Comparison of ENCODE assay signal across 8 cellular contexts in genomic region chr10:98309366-98310355, GRCh38. TPM values are rescaled to one million over a fixed set of nuclear protein-coding genes. Genes with fewer than 3 reads are reported as not detected.
DNase-seq lines count a peak whose midpoint lies in the region; ATAC-seq and TF ChIP-seq lines count a peak whose summit lies in the region.

No MANE protein-coding gene starts in this region.

- peaks cover 26% of the 10 kb centered on the region for H3K27me3 Mint-ChIP-seq in activated CD4-positive, alpha-beta T cell treated with anti-CD3 and anti-CD28 coated beads, Interleukin-2, amount 10 ng/mL, durations not matched to agents 7 days and 5 days
- peaks cover 28 to 46% (median 35%) of the 10 kb centered on the region in 5 donors for H3K27me3 Mint-ChIP-seq in naive thymus-derived CD4-positive, alpha-beta T cell

- 14 to 16% methylated on average over 21 of the region's 21 CpGs for WGBS in aorta, 2 donors

- H3K27ac Mint-ChIP-seq in activated CD4-positive, alpha-beta T cell treated with anti-CD3 and anti-CD28 coated beads, Interleukin-2, amount 10 ng/mL, durations not matched to agents 7 days and 5 days, result no peak overlapping the region
- H3K27ac Mint-ChIP-seq in naive thymus-derived CD4-positive, alpha-beta T cell, result no peak overlapping the region

- intact Hi-C loops in naive thymus-derived CD4-positive, alpha-beta T cell (cut with micrococcal nuclease), result loop anchor here (1.0 to 10.0 kb wide), 2 partner anchors 139 to 395 kb away; no protein-coding TSS in a partner anchor
- intact Hi-C loops in aorta (cut with DNase I), result loop anchor here (1.0 to 10.0 kb wide), 6 partner anchors 47 to 139 kb away; partner anchors contain the start of gene PYROXD2 (in 1 of the 2)

- CTCF ChIA-PET in activated CD4-positive, alpha-beta T cell treated with anti-CD3 and anti-CD28 coated beads, Interleukin-2, amount 10 ng/mL, durations not matched to agents 7 days and 5 days (lab: Charles Lee), result interaction anchor here (1.0 to 2.3 kb wide), 3 partner anchors 15 to 30 kb away, joined by 3 to 9 read pairs (median 3); no protein-coding TSS in a partner anchor
- CTCF ChIA-PET in naive thymus-derived CD4-positive, alpha-beta T cell (lab: Charles Lee), result no interaction called here

- H3K4me3 Mint-ChIP-seq in activated CD4-positive, alpha-beta T cell treated with anti-CD3 and anti-CD28 coated beads, Interleukin-2, amount 10 ng/mL, durations not matched to agents 7 days and 5 days, result no peak overlapping the region
- H3K4me3 Mint-ChIP-seq in naive thymus-derived CD4-positive, alpha-beta T cell, result no peak overlapping the region

- no peak overlapping the region for H3K27ac ChIP-seq in naive thymus-derived CD4-positive, alpha-beta T cell (ENCODE audit: low read depth, low read length)
- no peak overlapping the region for H3K27ac ChIP-seq in aorta (ENCODE audit: low read depth in 1 of 2, low read length in 2 of 2)

- peak overlapping the region; percentile 30 for H3K4me3 ChIP-seq in WI38 (ENCODE audit: low read depth, low read length)
- H3K4me3 ChIP-seq in naive thymus-derived CD4-positive, alpha-beta T cell (ENCODE audit: low read length), result no peak overlapping the region
- H3K4me3 ChIP-seq in aorta (ENCODE audit: low read length in 2 of 2), result no peak overlapping the region

- no peaks in the 10 kb centered on the region for H3K36me3 ChIP-seq in naive thymus-derived CD4-positive, alpha-beta T cell (ENCODE audit: control insufficient read depth in 2 of 3, insufficient read depth in 3 of 3, low read length in 3 of 3)
- no peaks in the 10 kb centered on the region for H3K36me3 ChIP-seq in aorta (ENCODE audit: control insufficient read depth in 1 of 2, insufficient read depth in 2 of 2, low read length in 1 of 2)

- no peaks in the 10 kb centered on the region for H3K4me1 Mint-ChIP-seq in activated CD4-positive, alpha-beta T cell treated with anti-CD3 and anti-CD28 coated beads, Interleukin-2, amount 10 ng/mL, durations not matched to agents 7 days and 5 days
- peaks cover 0 to 3% (median 0%) of the 10 kb centered on the region in 7 donors for H3K4me1 Mint-ChIP-seq in naive thymus-derived CD4-positive, alpha-beta T cell

- ATAC-seq in naive thymus-derived CD4-positive, alpha-beta T cell, result peak; percentile 60
- ATAC-seq in aorta (ENCODE audit: low FRiP score) (peak; percentile 94), GM18907 (IDR thresholded peaks at IDR 0.05; ENCODE audit: unreplicated experiment) (no peak)

- H3K36me3 Mint-ChIP-seq in activated CD4-positive, alpha-beta T cell treated with anti-CD3 and anti-CD28 coated beads, Interleukin-2, amount 10 ng/mL, durations not matched to agents 7 days and 5 days (ENCODE audit: low read depth), result no peaks in the 10 kb centered on the region
- peaks cover 0 to 4% (median 0%) of the 10 kb centered on the region in 5 donors for H3K36me3 Mint-ChIP-seq in naive thymus-derived CD4-positive, alpha-beta T cell

- DNase-seq in activated CD4-positive, alpha-beta T cell treated with anti-CD3 and anti-CD28 coated beads, Interleukin-2, amount 10 ng/mL, durations not matched to agents 7 days and 5 days, result peak; percentile 7
- DNase-seq in activated CD4-positive, alpha-beta T cell treated with anti-CD3 and anti-CD28 coated beads for 1 hour, result no peak
- DNase-seq in NCI-H1436 treated with DMSO at 0.1 percent for 48 hours (lab: John Stamatoyannopoulos, UW) (peak; percentile 21), fibroblast of the conjunctiva (ENCODE audit: low read depth) (peak; percentile 67), aorta (peak; percentile 79 to 91)
- peak in 1 of 9 donors; percentile 29 for DNase-seq in naive thymus-derived CD4-positive, alpha-beta T cell

- no peaks in the 10 kb centered on the region for H3K9me3 Mint-ChIP-seq in activated CD4-positive, alpha-beta T cell treated with anti-CD3 and anti-CD28 coated beads, Interleukin-2, amount 10 ng/mL, durations not matched to agents 7 days and 5 days
- H3K9me3 Mint-ChIP-seq in naive thymus-derived CD4-positive, alpha-beta T cell, result peaks cover 0 to 4% (median 0%) of the 10 kb centered on the region in 11 donors

- H3K4me1 ChIP-seq in naive thymus-derived CD4-positive, alpha-beta T cell (ENCODE audit: control insufficient read depth in 2 of 2, insufficient read depth in 2 of 2, low read length in 2 of 2), result no peaks in the 10 kb centered on the region
- no peaks in the 10 kb centered on the region for H3K4me1 ChIP-seq in aorta (ENCODE audit: control insufficient read depth in 1 of 2, insufficient read depth in 2 of 2, low read length in 2 of 2)

- no peaks in the 10 kb centered on the region for H3K27me3 ChIP-seq in naive thymus-derived CD4-positive, alpha-beta T cell (ENCODE audit: control insufficient read depth in 2 of 2, insufficient read depth in 2 of 2, low read length in 2 of 2)
- no peaks in the 10 kb centered on the region for H3K27me3 ChIP-seq in aorta (ENCODE audit: control insufficient read depth in 1 of 2, insufficient read depth in 2 of 2, low read length in 1 of 2)

- H3K9me3 ChIP-seq in naive thymus-derived CD4-positive, alpha-beta T cell (ENCODE audit: control insufficient read depth in 2 of 3, low read length in 3 of 3), result no peaks in the 10 kb centered on the region
- H3K9me3 ChIP-seq in aorta (ENCODE audit: control insufficient read depth, low read length), result no peaks in the 10 kb centered on the region

- POLR2A ChIA-PET in activated CD4-positive, alpha-beta T cell treated with anti-CD3 and anti-CD28 coated beads, Interleukin-2, amount 10 ng/mL, durations not matched to agents 7 days and 5 days (lab: Charles Lee), result no interaction called here
- POLR2A ChIA-PET in naive thymus-derived CD4-positive, alpha-beta T cell (lab: Charles Lee), result no interaction called here

- peak; percentile 51 for TF ChIP-seq CTCF in WI38 (IDR thresholded peaks at IDR 0.05; ENCODE audit: low read depth, low read length)

RNA-seq across cellular contexts. Expression of gene LOXL4, which starts 41.7 kb away (rescaled TPM):
- total RNA-seq in activated CD4-positive, alpha-beta T cell treated with anti-CD3 and anti-CD28 coated beads, Interleukin-2, amount 10 ng/mL, durations not matched to agents 7 days and 5 days, result not detected
- not detected for total RNA-seq in naive thymus-derived CD4-positive, alpha-beta T cell
- polyA plus RNA-seq in naive thymus-derived CD4-positive, alpha-beta T cell, result not detected
- total RNA-seq in aorta, result 10 to 100 TPM; 15.5 to 29.9 TPM
- polyA plus RNA-seq in aorta, result 1 to 10 TPM; 3.9 to 6.7 TPM

Comparison
In these comparisons a context has a peak if more than half of its experiments do, and no peak if none do; other contexts are left out.
1. RNA of gene LOXL4, which starts 41.7 kb away (total RNA-seq): 15.5 to 29.9 TPM in aorta; not detected in activated CD4-positive, alpha-beta T cell treated with anti-CD3 and anti-CD28 coated beads, Interleukin-2, amount 10 ng/mL, durations not matched to agents 7 days and 5 days and not detected in naive thymus-derived CD4-positive, alpha-beta T cell; every median in the first group is over 10 times any median in the second.